In the genomic region with DNA sequence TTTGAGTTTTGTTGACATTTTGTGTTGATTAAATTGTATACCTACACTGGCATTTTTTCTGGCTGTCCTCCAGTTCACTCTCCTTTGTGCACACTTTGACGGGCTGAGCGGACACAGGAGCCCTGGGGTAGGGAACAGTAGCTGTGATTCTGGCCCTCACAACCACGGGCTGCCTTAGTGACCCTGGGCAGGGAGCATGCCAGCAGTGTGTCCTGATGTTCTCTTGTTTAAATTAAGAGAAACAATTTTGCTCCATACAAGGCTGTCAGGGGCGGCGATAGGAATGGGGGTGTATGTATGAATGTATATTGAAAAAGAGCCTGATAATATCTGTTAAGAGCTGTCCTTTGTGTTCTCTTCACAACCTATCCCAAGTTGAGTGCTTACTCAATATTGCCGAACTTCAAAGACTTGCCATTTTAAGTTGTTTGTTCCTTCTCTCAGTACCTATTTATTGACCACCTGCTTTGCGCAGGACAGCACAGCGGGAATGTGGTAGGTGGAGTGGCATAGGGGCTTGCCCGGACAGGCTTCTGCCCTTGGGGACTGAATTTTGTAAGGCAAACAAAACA, we compare ENCODE assay signal across 12 cellular contexts.
DNase-seq lines count a peak whose midpoint lies in the region; ATAC-seq and TF ChIP-seq lines count a peak whose summit lies in the region.
"Had no signal": no experiment of that assay in that cellular context is flagged by ENCODE, and none has a peak within 500 bp of the region (broad histone marks: within the 10 kb centered on the region; RNA-seq: fewer than 3 reads in every experiment).

No MANE protein-coding gene starts in this region.

- H3K9me3 Mint-ChIP-seq in activated naive CD8-positive, alpha-beta T cell (ENCODE audit: low read depth) = no peaks in the 10 kb centered on the region
- H3K9me3 Mint-ChIP-seq in activated naive CD8-positive, alpha-beta T cell treated with anti-CD3 and anti-CD28 coated beads for 36 hours = no peaks in the 10 kb centered on the region
- no peaks in the 10 kb centered on the region for H3K9me3 Mint-ChIP-seq in neural crest cell
- H3K9me3 Mint-ChIP-seq in HFFc6 = no peaks in the 10 kb centered on the region
- H3K9me3 Mint-ChIP-seq: immature natural killer cell had no signal

- H3K4me1 ChIP-seq in upper lobe of right lung = peaks cover 23% of the 10 kb centered on the region

- TF ChIP-seq CTCF in neural crest cell (conservative IDR thresholded peaks at IDR 0.05) = no peak
- TF ChIP-seq CTCF in upper lobe of right lung (IDR thresholded peaks at IDR 0.05) = no peak
- TF ChIP-seq CTCF in HFFc6 (IDR thresholded peaks at IDR 0.05) = no peak

- no peak overlapping the region for H3K4me3 ChIP-seq in upper lobe of right lung

- H3K27ac ChIP-seq in epithelial cell of prostate (peak overlapping the region; percentile 16), upper lobe of right lung (peak overlapping the region; percentile 55)

- no peaks in the 10 kb centered on the region for H3K27me3 Mint-ChIP-seq in activated naive CD8-positive, alpha-beta T cell
- H3K27me3 Mint-ChIP-seq in activated naive CD8-positive, alpha-beta T cell treated with anti-CD3 and anti-CD28 coated beads for 36 hours = no peaks in the 10 kb centered on the region
- H3K27me3 Mint-ChIP-seq in neural crest cell (ENCODE audit: low read depth) (no peaks in the 10 kb centered on the region), HFFc6 (ENCODE audit: insufficient read depth) (no peaks in the 10 kb centered on the region; the same call in 1 of the 2 replicates)

- no peak overlapping the region for H3K4me3 Mint-ChIP-seq in activated naive CD8-positive, alpha-beta T cell
- H3K4me3 Mint-ChIP-seq in activated naive CD8-positive, alpha-beta T cell treated with anti-CD3 and anti-CD28 coated beads for 36 hours = no peak overlapping the region
- H3K4me3 Mint-ChIP-seq in neural crest cell (no peak overlapping the region), HFFc6 (no peak overlapping the region)
- H3K4me3 Mint-ChIP-seq: immature natural killer cell had no signal

- H3K4me1 Mint-ChIP-seq in activated naive CD8-positive, alpha-beta T cell (ENCODE audit: low read depth) = peaks cover 27% of the 10 kb centered on the region
- H3K4me1 Mint-ChIP-seq in activated naive CD8-positive, alpha-beta T cell treated with anti-CD3 and anti-CD28 coated beads for 36 hours = peaks cover 17% of the 10 kb centered on the region
- H3K4me1 Mint-ChIP-seq in neural crest cell (peaks cover 32% of the 10 kb centered on the region), HFFc6 (ENCODE audit: low read depth) (peaks cover 8% of the 10 kb centered on the region)

- DNase-seq in activated naive CD8-positive, alpha-beta T cell treated with anti-CD3 and anti-CD28 coated beads for 36 hours = no peak
- DNase-seq in epithelial cell of prostate (ENCODE audit: low read depth, low spot score) (no peak), neural crest cell (ENCODE audit: low read depth, low spot score) (no peak), upper lobe of right lung (no peak), HFFc6 (no peak)
- DNase-seq in activated CD4-positive, alpha-beta T cell treated with anti-CD3 and anti-CD28 coated beads for 48 hours = no peak
- DNase-seq: activated T-cell treated with anti-CD3 and anti-CD28 coated beads, Interleukin-2, amount 50 U/mL, for 48 hours; immature natural killer cell; MV-4-11; NCI-H524 had no signal

- intact Hi-C loops in upper lobe of right lung (cut with DNase I) = no loop called here

- peak overlapping the region; percentile 81 for H3K27ac Mint-ChIP-seq in activated naive CD8-positive, alpha-beta T cell
- no peak overlapping the region for H3K27ac Mint-ChIP-seq in activated naive CD8-positive, alpha-beta T cell treated with anti-CD3 and anti-CD28 coated beads for 36 hours
- H3K27ac Mint-ChIP-seq in neural crest cell (ENCODE audit: unreplicated experiment) (peak overlapping the region; percentile 90), HFFc6 (no peak overlapping the region)

- H3K36me3 Mint-ChIP-seq in activated naive CD8-positive, alpha-beta T cell = peaks cover 10% of the 10 kb centered on the region
- peaks cover 31% of the 10 kb centered on the region for H3K36me3 Mint-ChIP-seq in activated naive CD8-positive, alpha-beta T cell treated with anti-CD3 and anti-CD28 coated beads for 36 hours
- H3K36me3 Mint-ChIP-seq in neural crest cell (ENCODE audit: low read depth) = peaks cover 37% of the 10 kb centered on the region
- H3K36me3 Mint-ChIP-seq in HFFc6 (ENCODE audit: low read depth) = peaks cover 62% of the 10 kb centered on the region

- no peaks in the 10 kb centered on the region for H3K27me3 ChIP-seq in upper lobe of right lung

- H3K9me3 ChIP-seq in upper lobe of right lung = no peaks in the 10 kb centered on the region

- ATAC-seq in upper lobe of right lung (peak; percentile 21), HG03039 (IDR thresholded peaks at IDR 0.05; ENCODE audit: unreplicated experiment) (no peak)

- peaks cover 70% of the 10 kb centered on the region for H3K36me3 ChIP-seq in upper lobe of right lung

Comparison
In these comparisons a context has a peak if more than half of its experiments do, and no peak if none do; other contexts are left out.
1. H3K27ac Mint-ChIP-seq: peak in activated naive CD8-positive, alpha-beta T cell (single experiment) and neural crest cell (single experiment); none in activated naive CD8-positive, alpha-beta T cell treated with anti-CD3 and anti-CD28 coated beads for 36 hours (single experiment) and HFFc6 (single experiment).